13 cellular contexts compared by ENCODE assay signal in genomic region chr3:123406598-123406997, GRCh38. TPM values are rescaled to one million over a fixed set of nuclear protein-coding genes. Genes with fewer than 3 reads are reported as not detected.
DNase-seq lines count a peak whose midpoint lies in the region; ATAC-seq and TF ChIP-seq lines count a peak whose summit lies in the region.
"Had no signal": no experiment of that assay in that cellular context is flagged by ENCODE, and none has a peak within 500 bp of the region (broad histone marks: within the 10 kb centered on the region; RNA-seq: fewer than 3 reads in every experiment).

No MANE protein-coding gene starts in this region.

- WGBS in liver = 60% methylated on average over 6 of the region's 6 CpGs

- H3K36me3 Mint-ChIP-seq in activated T-cell treated with anti-CD3 and anti-CD28 coated beads, Interleukin-2, amount 50 U/mL, for 24 hours (ENCODE audit: low read depth) = no peaks in the 10 kb centered on the region
- H3K36me3 Mint-ChIP-seq in effector memory CD8-positive, alpha-beta T cell (ENCODE audit: insufficient read depth) = no peaks in the 10 kb centered on the region
- H3K36me3 Mint-ChIP-seq: activated naive CD8-positive, alpha-beta T cell treated with anti-CD3 and anti-CD28 coated beads, Interleukin-2, amount 10 ng/mL, durations not matched to agents 7 days and 5 days; CD14-positive monocyte had no signal

- H3K9ac ChIP-seq in liver (ENCODE audit: low read depth in 1 of 2, low read length in 2 of 2) (no peak overlapping the region), stomach smooth muscle (ENCODE audit: low read length in 2 of 2) (peak overlapping the region; percentile 50 to 55)

- H3K4me3 Mint-ChIP-seq in activated T-cell treated with anti-CD3 and anti-CD28 coated beads, Interleukin-2, amount 50 U/mL, for 24 hours = no peak overlapping the region
- H3K4me3 Mint-ChIP-seq in effector memory CD8-positive, alpha-beta T cell = no peak overlapping the region
- H3K4me3 Mint-ChIP-seq: activated naive CD8-positive, alpha-beta T cell treated with anti-CD3 and anti-CD28 coated beads, Interleukin-2, amount 10 ng/mL, durations not matched to agents 7 days and 5 days; CD14-positive monocyte; stimulated activated naive CD8-positive, alpha-beta T cell treated with anti-CD3 and anti-CD28 coated beads, Interleukin-15, Interleukin-2, amounts not matched to agents 100 ng/mL and 50 ng/mL, for 24 hours had no signal

- peak; percentile 23 for DNase-seq in NCI-H2196 treated with DMSO at 0.1 percent for 48 hours (lab: John Stamatoyannopoulos, UW; ENCODE audit: unreplicated experiment)
- DNase-seq in activated T-cell treated with anti-CD3 and anti-CD28 coated beads, Interleukin-2, amount 50 U/mL, for 24 hours = no peak
- DNase-seq in RPMI8226 = no peak
- no peak for DNase-seq in effector memory CD8-positive, alpha-beta T cell
- DNase-seq in NCI-H1436 treated with DMSO at 0.1 percent for 48 hours (lab: John Stamatoyannopoulos, UW) = no peak
- DNase-seq: activated naive CD8-positive, alpha-beta T cell treated with anti-CD3 and anti-CD28 coated beads, Interleukin-2, amount 10 ng/mL, durations not matched to agents 7 days and 5 days; GDM1; stimulated activated CD4-positive, alpha-beta T cell treated with anti-CD3 and anti-CD28 coated beads, Interleukin-4, amount 100 ng/mL, for 24 hours had no signal

- H3K4me1 ChIP-seq in liver (ENCODE audit: control insufficient read depth in 4 of 4, insufficient read depth in 4 of 4, low read length in 3 of 4) (peaks cover 10 to 36% (median 24%) of the 10 kb centered on the region in 4 donors), stomach smooth muscle (ENCODE audit: control insufficient read depth, insufficient read depth, low read length) (peaks cover 79% of the 10 kb centered on the region)

- H3K9me3 ChIP-seq in liver (ENCODE audit: control insufficient read depth in 4 of 4, low read length in 3 of 4) (no peaks in the 10 kb centered on the region), stomach smooth muscle (ENCODE audit: control insufficient read depth in 2 of 2, low read length in 2 of 2) (no peaks in the 10 kb centered on the region)

- ATAC-seq in esophagus mucosa = peak; percentile 28
- no peak for ATAC-seq in effector memory CD8-positive, alpha-beta T cell (replicated peaks)

- no peak overlapping the region for H3K27ac Mint-ChIP-seq in activated T-cell treated with anti-CD3 and anti-CD28 coated beads, Interleukin-2, amount 50 U/mL, for 24 hours
- no peak overlapping the region for H3K27ac Mint-ChIP-seq in effector memory CD8-positive, alpha-beta T cell
- H3K27ac Mint-ChIP-seq: activated naive CD8-positive, alpha-beta T cell treated with anti-CD3 and anti-CD28 coated beads, Interleukin-2, amount 10 ng/mL, durations not matched to agents 7 days and 5 days; stimulated activated naive CD8-positive, alpha-beta T cell treated with anti-CD3 and anti-CD28 coated beads, Interleukin-15, Interleukin-2, amounts not matched to agents 100 ng/mL and 50 ng/mL, for 24 hours had no signal

- no peaks in the 10 kb centered on the region for H3K27me3 ChIP-seq in liver (ENCODE audit: control insufficient read depth in 4 of 4, insufficient read depth in 4 of 4, low read length in 3 of 4)
- no peaks in the 10 kb centered on the region for H3K27me3 ChIP-seq in stomach smooth muscle (ENCODE audit: control insufficient read depth in 1 of 2, insufficient read depth in 2 of 2, low read length in 2 of 2)

- H3K36me3 ChIP-seq in liver (ENCODE audit: control insufficient read depth in 4 of 4, insufficient read depth in 3 of 4, low read depth in 1 of 4, low read length in 3 of 4) (no peaks in the 10 kb centered on the region), stomach smooth muscle (ENCODE audit: control insufficient read depth in 2 of 2, insufficient read depth in 2 of 2, low read length in 2 of 2) (peaks cover 0 to 2% of the 10 kb centered on the region in 2 donors)

- no peak for TF ChIP-seq RAD21 in liver (IDR thresholded peaks at IDR 0.05)

- H3K4me3 ChIP-seq in liver (ENCODE audit: low read depth in 1 of 3, low read length in 3 of 3) = no peak overlapping the region
- H3K4me3 ChIP-seq in stomach smooth muscle (ENCODE audit: low read length in 2 of 2) = peak overlapping the region in 1 of 2 donors; percentile 29

- H3K27me3 Mint-ChIP-seq in activated T-cell treated with anti-CD3 and anti-CD28 coated beads, Interleukin-2, amount 50 U/mL, for 24 hours = no peaks in the 10 kb centered on the region
- peaks cover 10 to 40% of the 10 kb centered on the region in 2 donors for H3K27me3 Mint-ChIP-seq in effector memory CD8-positive, alpha-beta T cell

- TF ChIP-seq CTCF in liver (IDR thresholded peaks at IDR 0.05; ENCODE audit: low read depth, low read length, missing input control) = no peak

- no peaks in the 10 kb centered on the region for H3K4me1 Mint-ChIP-seq in activated T-cell treated with anti-CD3 and anti-CD28 coated beads, Interleukin-2, amount 50 U/mL, for 24 hours (ENCODE audit: low read depth)
- H3K4me1 Mint-ChIP-seq in effector memory CD8-positive, alpha-beta T cell (ENCODE audit: low read depth in 2 of 2) = no peaks in the 10 kb centered on the region
- H3K4me1 Mint-ChIP-seq: activated naive CD8-positive, alpha-beta T cell treated with anti-CD3 and anti-CD28 coated beads, Interleukin-2, amount 10 ng/mL, durations not matched to agents 7 days and 5 days; CD14-positive monocyte had no signal

- no peaks in the 10 kb centered on the region for H3K9me3 Mint-ChIP-seq in activated T-cell treated with anti-CD3 and anti-CD28 coated beads, Interleukin-2, amount 50 U/mL, for 24 hours
- H3K9me3 Mint-ChIP-seq in effector memory CD8-positive, alpha-beta T cell = no peaks in the 10 kb centered on the region
- H3K9me3 Mint-ChIP-seq: activated naive CD8-positive, alpha-beta T cell treated with anti-CD3 and anti-CD28 coated beads, Interleukin-2, amount 10 ng/mL, durations not matched to agents 7 days and 5 days; CD14-positive monocyte; stimulated activated naive CD8-positive, alpha-beta T cell treated with anti-CD3 and anti-CD28 coated beads, Interleukin-15, Interleukin-2, amounts not matched to agents 100 ng/mL and 50 ng/mL, for 24 hours had no signal

- H3K27ac ChIP-seq in liver (ENCODE audit: low read depth in 1 of 2, low read length in 2 of 2) (peak overlapping the region in 1 of 2 donors; percentile 37), stomach smooth muscle (ENCODE audit: low read length) (peak overlapping the region; percentile 94)

TF ChIP-seq in liver, 16 proteins besides CTCF, POLR2A, EP300 and RAD21 (continues in another document):
- no peak for TF ChIP-seq SP1 (IDR thresholded peaks at IDR 0.05)
- no peak for TF ChIP-seq REST (IDR thresholded peaks at IDR 0.05)
- no peak for TF ChIP-seq MAX (IDR thresholded peaks at IDR 0.05)
- TF ChIP-seq HNF4A (conservative IDR thresholded peaks at IDR 0.05) = peak in 1 of 2 donors; percentile 28
- TF ChIP-seq YY1 (IDR thresholded peaks at IDR 0.05) = peak; percentile 80
- TF ChIP-seq GABPA (IDR thresholded peaks at IDR 0.05 in 1 of 2, conservative IDR thresholded peaks at IDR 0.05 in 1 of 2) = no peak
- TF ChIP-seq, protein P1, sequence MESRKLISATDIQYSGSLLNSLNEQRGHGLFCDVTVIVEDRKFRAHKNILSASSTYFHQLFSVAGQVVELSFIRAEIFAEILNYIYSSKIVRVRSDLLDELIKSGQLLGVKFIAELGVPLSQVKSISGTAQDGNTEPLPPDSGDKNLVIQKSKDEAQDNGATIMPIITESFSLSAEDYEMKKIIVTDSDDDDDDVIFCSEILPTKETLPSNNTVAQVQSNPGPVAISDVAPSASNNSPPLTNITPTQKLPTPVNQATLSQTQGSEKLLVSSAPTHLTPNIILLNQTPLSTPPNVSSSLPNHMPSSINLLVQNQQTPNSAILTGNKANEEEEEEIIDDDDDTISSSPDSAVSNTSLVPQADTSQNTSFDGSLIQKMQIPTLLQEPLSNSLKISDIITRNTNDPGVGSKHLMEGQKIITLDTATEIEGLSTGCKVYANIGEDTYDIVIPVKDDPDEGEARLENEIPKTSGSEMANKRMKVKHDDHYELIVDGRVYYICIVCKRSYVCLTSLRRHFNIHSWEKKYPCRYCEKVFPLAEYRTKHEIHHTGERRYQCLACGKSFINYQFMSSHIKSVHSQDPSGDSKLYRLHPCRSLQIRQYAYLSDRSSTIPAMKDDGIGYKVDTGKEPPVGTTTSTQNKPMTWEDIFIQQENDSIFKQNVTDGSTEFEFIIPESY (IDR thresholded peaks at IDR 0.05) = no peak
- TF ChIP-seq RXRA (IDR thresholded peaks at IDR 0.05) = peak in 1 of 2 donors; percentile 49
- no peak for TF ChIP-seq TAF1 (conservative IDR thresholded peaks at IDR 0.05)
- no peak for TF ChIP-seq EGR1 (IDR thresholded peaks at IDR 0.05; ENCODE audit: low read depth in 2 of 2)

RNA-seq across cellular contexts. Expression of gene ADCY5, which starts 42.3 kb away (rescaled TPM):
- total RNA-seq in esophagus mucosa (2.7 TPM), liver (1 to 10 TPM; 3.1 to 6.6 TPM)
- 1 to 10 TPM in 1 of 2 donors, under 1 TPM in 1; 0.74 to 2.7 TPM for polyA plus RNA-seq in liver
- total RNA-seq: activated naive CD8-positive, alpha-beta T cell treated with anti-CD3 and anti-CD28 coated beads, Interleukin-2, amount 10 ng/mL, durations not matched to agents 7 days and 5 days had no signal
- polyA plus RNA-seq: CD14-positive monocyte had no signal

Comparison
In these comparisons a context has a peak if more than half of its experiments do, and no peak if none do; other contexts are left out.
1. H3K9ac ChIP-seq: peak in stomach smooth muscle (2 of 2); none in liver (0 of 2).